Comparison of ENCODE assay signal across 10 cellular contexts in the genomic region with DNA sequence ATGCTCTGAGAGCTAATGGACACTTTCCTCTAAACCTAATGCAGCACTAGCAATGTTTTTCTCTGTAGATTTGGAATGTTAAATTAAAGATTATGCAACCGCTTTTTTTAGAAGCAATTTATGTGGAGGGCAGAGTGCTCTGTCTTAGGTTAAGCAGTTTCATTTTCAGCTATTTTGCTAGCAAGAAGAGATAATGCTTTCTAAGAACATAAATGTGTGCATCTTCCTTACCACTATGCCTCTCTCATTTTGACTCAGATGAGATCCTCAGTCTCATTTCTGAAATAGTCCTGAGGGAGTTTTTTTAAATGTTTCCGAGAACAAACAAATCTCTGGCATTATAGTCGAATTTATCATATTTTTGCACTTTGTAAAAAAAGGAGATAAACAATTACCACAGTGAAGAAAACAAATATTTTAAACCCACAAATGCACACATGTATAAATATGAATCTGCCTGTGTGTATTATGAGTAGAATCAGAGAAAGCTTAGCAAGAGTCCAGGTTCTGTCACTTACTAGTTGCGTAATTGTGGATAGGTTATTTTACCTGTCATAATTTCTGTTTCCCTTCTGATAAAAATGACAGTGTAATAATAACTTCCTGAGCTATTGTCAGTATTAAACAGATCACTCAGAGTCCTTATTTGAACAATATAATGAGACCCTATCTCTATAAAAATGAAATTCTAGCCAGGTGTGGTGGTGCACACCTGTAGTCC.
DNase-seq lines count a peak whose midpoint lies in the region; ATAC-seq and TF ChIP-seq lines count a peak whose summit lies in the region.
"Had no signal": no experiment of that assay in that cellular context is flagged by ENCODE, and none has a peak within 500 bp of the region (broad histone marks: within the 10 kb centered on the region; RNA-seq: fewer than 3 reads in every experiment).

No MANE protein-coding gene starts in this region.

- no peak overlapping the region for H3K27ac ChIP-seq in A673 (ENCODE audit: low read depth, low read length, poor library complexity, severe bottlenecking)

- no peak for DNase-seq in activated T-cell treated with anti-CD3 and anti-CD28 coated beads, Interleukin-2, amount 50 U/mL, for 4 hours
- DNase-seq in activated T-cell treated with anti-CD3 and anti-CD28 coated beads for 4 hours (no peak), fibroblast of peridontal ligament (ENCODE audit: extremely low read depth) (peak; percentile 6), NCI-H2081 (lab: John Stamatoyannopoulos, UW) (no peak), head of caudate nucleus (no peak), A673 (ENCODE audit: low spot score) (no peak)
- DNase-seq: NCI-H187 treated with DMSO at 0.1 percent for 48 hours, Right ventricle myocardium superior had no signal

- no peaks in the 10 kb centered on the region for H3K9me3 Mint-ChIP-seq in activated T-cell treated with anti-CD3 and anti-CD28 coated beads, Interleukin-2, amount 50 U/mL, for 4 hours

- no peak overlapping the region for H3K4me3 ChIP-seq in A673 (ENCODE audit: low read depth, low read length, poor library complexity, severe bottlenecking)

- no peaks in the 10 kb centered on the region for H3K36me3 ChIP-seq in A673 (ENCODE audit: insufficient read depth, low read length, poor library complexity, severe bottlenecking)

- intact Hi-C loops in head of caudate nucleus (cut with DNase I) (no loop called here), A673 (cut with micrococcal nuclease; ENCODE audit: unreplicated experiment) (no loop called here)

- CTCF ChIA-PET in A673 (lab: Charles Lee), result no interaction called here

- H3K4me1 Mint-ChIP-seq in activated T-cell treated with anti-CD3 and anti-CD28 coated beads, Interleukin-2, amount 50 U/mL, for 4 hours (ENCODE audit: low read depth), result peaks cover 15% of the 10 kb centered on the region

- ATAC-seq in activated T-cell treated with anti-CD3 and anti-CD28 coated beads, Interleukin-2, amount 50 U/mL, for 4 hours, result peak; percentile 78
- ATAC-seq in GM21786 (IDR thresholded peaks at IDR 0.05; ENCODE audit: unreplicated experiment) (peak; percentile 91), HG03354 (IDR thresholded peaks at IDR 0.05; ENCODE audit: poor library complexity, severe bottlenecking, unreplicated experiment) (peak; percentile 94)

- no peaks in the 10 kb centered on the region for H3K4me1 ChIP-seq in A673 (ENCODE audit: insufficient read depth, low read length, poor library complexity, severe bottlenecking)

- H3K27me3 Mint-ChIP-seq in activated T-cell treated with anti-CD3 and anti-CD28 coated beads, Interleukin-2, amount 50 U/mL, for 4 hours (ENCODE audit: low read depth), result peaks cover 2% of the 10 kb centered on the region

- no peak for TF ChIP-seq CTCF in A673 (conservative IDR thresholded peaks at IDR 0.05; ENCODE audit: low read depth, low read length)

- H3K9me3 ChIP-seq in A673 (ENCODE audit: low read depth, low read length, poor library complexity, severe bottlenecking), result no peaks in the 10 kb centered on the region

- H3K4me3 Mint-ChIP-seq in activated T-cell treated with anti-CD3 and anti-CD28 coated beads, Interleukin-2, amount 50 U/mL, for 4 hours, result no peak overlapping the region

- no peaks in the 10 kb centered on the region for H3K27me3 ChIP-seq in A673 (replicated peaks; ENCODE audit: insufficient read depth, low read depth, low read length, poor library complexity)

- no peaks in the 10 kb centered on the region for H3K36me3 Mint-ChIP-seq in activated T-cell treated with anti-CD3 and anti-CD28 coated beads, Interleukin-2, amount 50 U/mL, for 4 hours (ENCODE audit: insufficient read depth)

- POLR2A ChIA-PET in A673 (lab: Charles Lee; ENCODE audit: low non-redundant PET), result no interaction called here

- no TSS peak for BruUV-seq in A673 (replicated peaks; lab: Mats Ljungman, UMichigan)
